Comparison of ENCODE assay signal across 8 cellular contexts in the genomic region with DNA sequence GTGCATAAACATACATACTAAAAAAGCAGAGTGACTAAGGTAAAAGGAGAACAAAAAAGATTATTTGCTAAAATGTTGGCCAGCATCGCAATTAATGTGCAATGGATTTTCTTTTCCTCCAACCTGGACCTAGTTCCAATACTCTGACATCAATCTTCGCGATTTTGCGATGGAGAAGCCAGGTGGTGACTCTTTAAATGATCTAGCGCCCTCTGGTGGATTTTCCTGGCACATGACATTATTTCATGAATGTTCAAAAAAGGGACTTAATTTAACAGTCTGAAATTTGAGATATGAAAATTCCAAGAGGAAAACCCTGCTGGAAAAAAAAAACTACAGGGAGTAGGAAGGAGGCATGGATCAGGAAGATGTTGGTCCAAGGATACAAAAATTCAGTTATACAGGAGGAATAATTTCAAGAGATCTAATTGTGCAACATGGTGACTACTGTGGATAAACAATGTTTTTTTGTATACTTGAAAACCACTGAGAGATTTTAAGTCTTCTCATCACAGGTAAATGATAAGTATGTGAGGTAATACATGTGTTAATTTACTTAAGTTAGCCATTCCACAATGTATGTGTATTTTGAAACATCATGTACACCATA. TPM values are rescaled to one million over a fixed set of nuclear protein-coding genes. Genes with fewer than 3 reads are reported as not detected.
DNase-seq lines count a peak whose midpoint lies in the region; ATAC-seq, FAIRE-seq and TF ChIP-seq lines count a peak whose summit lies in the region.

No MANE protein-coding gene starts in this region.

- H3K27ac Mint-ChIP-seq in activated CD4-positive, alpha-beta T cell treated with anti-CD3 and anti-CD28 coated beads, Interleukin-2, amount 10 ng/mL, durations not matched to agents 24 days and 14 days: no peak overlapping the region

- no peaks in the 10 kb centered on the region for H3K36me3 ChIP-seq in tibial nerve

- H3K27me3 Mint-ChIP-seq in activated CD4-positive, alpha-beta T cell treated with anti-CD3 and anti-CD28 coated beads, Interleukin-2, amount 10 ng/mL, durations not matched to agents 24 days and 14 days: peaks cover 40% of the 10 kb centered on the region

- peaks cover 0 to 26% (median 0%) of the 10 kb centered on the region in 4 donors for H3K4me1 ChIP-seq in tibial nerve

- H3K27ac ChIP-seq in C4-2B: no peak overlapping the region
- no peak overlapping the region for H3K27ac ChIP-seq in tibial nerve

- H3K9me3 ChIP-seq in tibial nerve: peaks cover 0 to 5% (median 0%) of the 10 kb centered on the region in 4 donors

- no peaks in the 10 kb centered on the region for H3K4me1 Mint-ChIP-seq in activated CD4-positive, alpha-beta T cell treated with anti-CD3 and anti-CD28 coated beads, Interleukin-2, amount 10 ng/mL, durations not matched to agents 24 days and 14 days

- ATAC-seq in HG03571 (IDR thresholded peaks at IDR 0.05; ENCODE audit: unreplicated experiment): no peak

- no peaks in the 10 kb centered on the region for H3K36me3 Mint-ChIP-seq in activated CD4-positive, alpha-beta T cell treated with anti-CD3 and anti-CD28 coated beads, Interleukin-2, amount 10 ng/mL, durations not matched to agents 24 days and 14 days (ENCODE audit: low read depth)

- H3K4me3 Mint-ChIP-seq in activated CD4-positive, alpha-beta T cell treated with anti-CD3 and anti-CD28 coated beads, Interleukin-2, amount 10 ng/mL, durations not matched to agents 24 days and 14 days: no peak overlapping the region

- peaks cover 0 to 27% of the 10 kb centered on the region in 2 donors for H3K27me3 ChIP-seq in tibial nerve

- intact Hi-C loops in activated CD4-positive, alpha-beta T cell treated with anti-CD3 and anti-CD28 coated beads, Interleukin-2, amount 10 ng/mL, durations not matched to agents 24 days and 14 days (cut with micrococcal nuclease): loop anchor here (1.0 to 10.0 kb wide), 3 partner anchors 247 to 477 kb away; no protein-coding TSS in a partner anchor

- peak; percentile 92 for FAIRE-seq in endometrium (lab: Jason Lieb, UNC)

- WGBS in tibial nerve, 2 donors: 0 to 1% methylated on average over 5 of the region's 5 CpGs

- no peaks in the 10 kb centered on the region for H3K9me3 Mint-ChIP-seq in activated CD4-positive, alpha-beta T cell treated with anti-CD3 and anti-CD28 coated beads, Interleukin-2, amount 10 ng/mL, durations not matched to agents 24 days and 14 days

- peak; percentile 61 for DNase-seq in H4 (ENCODE audit: low spot score)
- DNase-seq in NCI-H226: peak; percentile 55
- peak; percentile 85 for DNase-seq in activated CD4-positive, alpha-beta T cell treated with anti-CD3 and anti-CD28 coated beads, Interleukin-2, amount 10 ng/mL, durations not matched to agents 24 days and 14 days
- peak; percentile 77 for DNase-seq in mucosa of gallbladder (ENCODE audit: low spot score)
- DNase-seq in tibial nerve (ENCODE audit: low spot score in 2 of 2): peak; percentile 65 to 95

- TF ChIP-seq EP300 in tibial nerve (IDR thresholded peaks at IDR 0.05): no peak

- TF ChIP-seq CTCF in C4-2B (conservative IDR thresholded peaks at IDR 0.05) (peak; percentile 89), tibial nerve (IDR thresholded peaks at IDR 0.05) (peak; percentile 64 to 88 (median 83))

- H3K4me3 ChIP-seq in tibial nerve: no peak overlapping the region

- TF ChIP-seq POLR2A in tibial nerve (IDR thresholded peaks at IDR 0.05): no peak

RNA-seq across cellular contexts. Expression of gene KCNMA1, which starts 4.3 kb away (rescaled TPM):
- 8.0 and 8.4 TPM in 2 replicates for total RNA-seq in H4 (2014; rRNA removed; shearing (Covaris generic))
- total RNA-seq in activated CD4-positive, alpha-beta T cell treated with anti-CD3 and anti-CD28 coated beads, Interleukin-2, amount 10 ng/mL, durations not matched to agents 24 days and 14 days: not detected in 2 replicates
- 101 TPM for total RNA-seq in mucosa of gallbladder
- 10 to 100 TPM; 10.2 to 19.9 (median 13.7) TPM for total RNA-seq in tibial nerve
